ENCODE assay signal across 8 cellular contexts in the genomic region with DNA sequence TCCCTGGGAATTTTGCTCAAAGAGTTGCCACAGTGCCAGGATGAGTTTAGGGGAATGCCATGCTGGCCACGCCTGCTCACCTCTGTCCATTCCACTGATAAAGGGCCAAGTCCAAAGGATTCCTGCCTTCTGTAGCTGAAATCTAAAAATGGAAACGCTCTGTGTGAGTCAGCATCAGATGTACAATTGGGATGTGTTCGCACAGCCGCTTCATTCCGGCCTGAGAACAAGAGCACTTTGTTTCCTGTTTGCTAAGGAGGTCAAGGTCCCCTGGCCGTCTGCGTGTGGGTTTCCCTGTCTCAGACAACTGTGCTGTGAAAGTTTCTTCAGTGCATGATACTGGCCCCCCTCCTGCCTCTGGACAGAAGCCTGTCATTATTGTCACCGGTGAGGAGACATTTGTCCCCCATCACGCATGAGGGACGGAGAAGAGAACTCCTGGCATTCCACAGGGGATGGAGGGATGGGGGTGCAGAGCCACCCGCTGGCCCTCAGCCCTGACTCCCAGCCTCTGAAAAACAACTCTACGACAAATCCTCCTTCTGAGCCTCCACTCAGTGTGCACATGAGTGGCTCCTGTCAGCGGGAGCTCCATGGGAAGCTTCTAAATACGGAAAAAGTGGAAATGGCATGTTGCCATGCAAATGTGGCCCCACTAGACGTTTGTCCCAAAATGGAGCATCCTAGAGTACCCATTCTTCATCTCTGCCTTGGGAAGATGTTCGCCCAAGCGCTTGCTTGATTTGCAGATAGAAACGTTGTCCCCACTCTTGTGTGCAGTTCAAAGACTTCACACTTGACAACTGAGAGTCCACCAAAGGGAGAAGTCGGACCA.
DNase-seq lines count a peak whose midpoint lies in the region; ATAC-seq and TF ChIP-seq lines count a peak whose summit lies in the region.
"Had no signal": no experiment of that assay in that cellular context is flagged by ENCODE, and none has a peak within 500 bp of the region (broad histone marks: within the 10 kb centered on the region; RNA-seq: fewer than 3 reads in every experiment).

No MANE protein-coding gene starts in this region.

- H3K27ac Mint-ChIP-seq in GM23338 = no peak overlapping the region
- H3K27ac Mint-ChIP-seq: activated T-helper 1 cell treated with anti-CD3 and anti-CD28 coated beads, Interleukin-12 subunit alpha, Interleukin-12 subunit beta, Interleukin-2, Interleukin-4 antibody, amounts not matched to agents 30 ng/mL and 10 ng/mL and 1 ng/mL, durations not matched to agents 14 hours and 24 hours and 36 hours had no signal

- peaks cover 5% of the 10 kb centered on the region; the same call in 1 of the 3 replicates for H3K36me3 Mint-ChIP-seq in GM23338 (ENCODE audit: low read depth)

- peaks cover 8% of the 10 kb centered on the region; the same call in 1 of the 2 replicates for H3F3A ChIP-seq in GM23338 (replicated peaks; ENCODE audit: low read depth)

- in situ Hi-C loops in SK-MEL-5 (cut with HindIII; ENCODE audit: low pct_unique_long_range_greater_than_20kb, low sequenced_read_pairs) = no loop called here

- no peak overlapping the region for H3K4me3 Mint-ChIP-seq in GM23338
- H3K4me3 Mint-ChIP-seq: activated T-helper 1 cell treated with anti-CD3 and anti-CD28 coated beads, Interleukin-12 subunit alpha, Interleukin-12 subunit beta, Interleukin-2, Interleukin-4 antibody, amounts not matched to agents 30 ng/mL and 10 ng/mL and 1 ng/mL, durations not matched to agents 14 hours and 24 hours and 36 hours had no signal

- H3K27me3 ChIP-seq in mucosa of rectum (ENCODE audit: control insufficient read depth in 2 of 2, insufficient read depth in 2 of 2, low read length in 2 of 2) (peaks cover 0 to 3% of the 10 kb centered on the region in 2 donors), vagina (no peaks in the 10 kb centered on the region), GM23338 (ENCODE audit: insufficient read depth) (peaks cover 14% of the 10 kb centered on the region; the same call in 1 of the 2 replicates)

- DNase-seq in SK-MEL-5 (ENCODE audit: low read depth, low spot score) (peak; percentile 98), fibroblast of villous mesenchyme (ENCODE audit: low read depth) (peak; percentile 35), vagina (ENCODE audit: extremely low spot score in 2 of 2) (no peak), cerebellum (ENCODE audit: low spot score) (no peak), GM23338 (ENCODE audit: low spot score) (no peak)

- H3K4me1 ChIP-seq in mucosa of rectum (ENCODE audit: control insufficient read depth in 2 of 2, insufficient read depth in 2 of 2, low read length in 2 of 2) (peaks cover 20 to 32% of the 10 kb centered on the region in 2 donors), vagina (peaks cover 8% of the 10 kb centered on the region), GM23338 (ENCODE audit: insufficient read depth) (peaks cover 10% of the 10 kb centered on the region)

- H3K4me3 ChIP-seq in fibroblast of villous mesenchyme (ENCODE audit: low read depth, low read length) (no peak overlapping the region), mucosa of rectum (ENCODE audit: low read length in 2 of 2) (no peak overlapping the region), vagina (no peak overlapping the region), GM23338 (no peak overlapping the region)

- no peak overlapping the region for H3K9ac ChIP-seq in mucosa of rectum (ENCODE audit: low read depth in 1 of 2, low read length in 2 of 2)

- no peaks in the 10 kb centered on the region for H3K9me3 ChIP-seq in mucosa of rectum (ENCODE audit: control insufficient read depth in 2 of 2, low read length in 2 of 2)
- H3K9me3 ChIP-seq in vagina = no peaks in the 10 kb centered on the region

- no peak overlapping the region for H3K4me2 ChIP-seq in GM23338

- intact Hi-C loops in vagina (cut with DNase I) = no loop called here

- H2AFZ ChIP-seq in GM23338 = no peak overlapping the region

- H3K27ac ChIP-seq in mucosa of rectum (ENCODE audit: low read depth in 2 of 2, low read length in 2 of 2) (peak overlapping the region; percentile 62 to 66), vagina (peak overlapping the region; percentile 36), GM23338 (ENCODE audit: low read depth) (no peak overlapping the region)

- H3K4me1 Mint-ChIP-seq in GM23338 = peaks cover 38% of the 10 kb centered on the region

- peaks cover 30% of the 10 kb centered on the region for H3K27me3 Mint-ChIP-seq in GM23338 (ENCODE audit: insufficient read depth, low read depth, poor library complexity)

- no peaks in the 10 kb centered on the region for H3K36me3 ChIP-seq in mucosa of rectum (ENCODE audit: control insufficient read depth in 2 of 2, insufficient read depth in 2 of 2, low read length in 2 of 2)
- no peaks in the 10 kb centered on the region for H3K36me3 ChIP-seq in vagina
- no peaks in the 10 kb centered on the region for H3K36me3 ChIP-seq in GM23338 (ENCODE audit: insufficient read depth)

- H3K9me3 Mint-ChIP-seq in GM23338 = peaks cover 4% of the 10 kb centered on the region; the same call in 2 of the 3 replicates
- H3K9me3 Mint-ChIP-seq: activated T-helper 1 cell treated with anti-CD3 and anti-CD28 coated beads, Interleukin-12 subunit alpha, Interleukin-12 subunit beta, Interleukin-2, Interleukin-4 antibody, amounts not matched to agents 30 ng/mL and 10 ng/mL and 1 ng/mL, durations not matched to agents 14 hours and 24 hours and 36 hours had no signal

- no peaks in the 10 kb centered on the region for H3K79me2 ChIP-seq in GM23338 (replicated peaks; ENCODE audit: insufficient read depth)

- H4K20me1 ChIP-seq in GM23338 (replicated peaks; ENCODE audit: insufficient read depth) = no peaks in the 10 kb centered on the region

- TF ChIP-seq CTCF in fibroblast of villous mesenchyme (IDR thresholded peaks at IDR 0.05; ENCODE audit: insufficient read depth, low read depth, low read length) (no peak), vagina (IDR thresholded peaks at IDR 0.05) (no peak), GM23338 (conservative IDR thresholded peaks at IDR 0.05; ENCODE audit: low read depth in 2 of 2) (no peak)

- no peak for TF ChIP-seq POLR2A in vagina (IDR thresholded peaks at IDR 0.05)

- H3K9me2 ChIP-seq in GM23338 (ENCODE audit: insufficient read depth) = 0 out of 2 replicates have a peak, but pooled peaks cover 5% of the 10 kb centered on the region

- ATAC-seq in GM23338 = no peak
- no peak for ATAC-seq in HG02981 (IDR thresholded peaks at IDR 0.05; ENCODE audit: unreplicated experiment)

TF ChIP-seq in GM23338, 12 proteins besides CTCF, POLR2A, EP300 and RAD21 (continues in another document):
- TF ChIP-seq ZNF331 (CRISPR knock-in tag; IDR thresholded peaks at IDR 0.05; ENCODE audit: low read depth) (no peak), JUNB (IDR thresholded peaks at IDR 0.05; ENCODE audit: unreplicated experiment) (no peak), CREB1 (CRISPR knock-in tag; IDR thresholded peaks at IDR 0.05; ENCODE audit: low read depth) (no peak), EZH2phosphoT487 (IDR thresholded peaks at IDR 0.05; ENCODE audit: unreplicated experiment) (no peak), ZNF114 (CRISPR knock-in tag; IDR thresholded peaks at IDR 0.05) (no peak), NANOG (IDR thresholded peaks at IDR 0.05; ENCODE audit: borderline replicate concordance) (no peak), POLR2AphosphoS5 (IDR thresholded peaks at IDR 0.05; ENCODE audit: low read depth) (no peak), STAT1 (IDR thresholded peaks at IDR 0.05; ENCODE audit: unreplicated experiment) (no peak), EZH2 (IDR thresholded peaks at IDR 0.05; ENCODE audit: low read depth, unreplicated experiment) (no peak)
- TF ChIP-seq, protein P1, sequence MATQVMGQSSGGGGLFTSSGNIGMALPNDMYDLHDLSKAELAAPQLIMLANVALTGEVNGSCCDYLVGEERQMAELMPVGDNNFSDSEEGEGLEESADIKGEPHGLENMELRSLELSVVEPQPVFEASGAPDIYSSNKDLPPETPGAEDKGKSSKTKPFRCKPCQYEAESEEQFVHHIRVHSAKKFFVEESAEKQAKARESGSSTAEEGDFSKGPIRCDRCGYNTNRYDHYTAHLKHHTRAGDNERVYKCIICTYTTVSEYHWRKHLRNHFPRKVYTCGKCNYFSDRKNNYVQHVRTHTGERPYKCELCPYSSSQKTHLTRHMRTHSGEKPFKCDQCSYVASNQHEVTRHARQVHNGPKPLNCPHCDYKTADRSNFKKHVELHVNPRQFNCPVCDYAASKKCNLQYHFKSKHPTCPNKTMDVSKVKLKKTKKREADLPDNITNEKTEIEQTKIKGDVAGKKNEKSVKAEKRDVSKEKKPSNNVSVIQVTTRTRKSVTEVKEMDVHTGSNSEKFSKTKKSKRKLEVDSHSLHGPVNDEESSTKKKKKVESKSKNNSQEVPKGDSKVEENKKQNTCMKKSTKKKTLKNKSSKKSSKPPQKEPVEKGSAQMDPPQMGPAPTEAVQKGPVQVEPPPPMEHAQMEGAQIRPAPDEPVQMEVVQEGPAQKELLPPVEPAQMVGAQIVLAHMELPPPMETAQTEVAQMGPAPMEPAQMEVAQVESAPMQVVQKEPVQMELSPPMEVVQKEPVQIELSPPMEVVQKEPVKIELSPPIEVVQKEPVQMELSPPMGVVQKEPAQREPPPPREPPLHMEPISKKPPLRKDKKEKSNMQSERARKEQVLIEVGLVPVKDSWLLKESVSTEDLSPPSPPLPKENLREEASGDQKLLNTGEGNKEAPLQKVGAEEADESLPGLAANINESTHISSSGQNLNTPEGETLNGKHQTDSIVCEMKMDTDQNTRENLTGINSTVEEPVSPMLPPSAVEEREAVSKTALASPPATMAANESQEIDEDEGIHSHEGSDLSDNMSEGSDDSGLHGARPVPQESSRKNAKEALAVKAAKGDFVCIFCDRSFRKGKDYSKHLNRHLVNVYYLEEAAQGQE (IDR thresholded peaks at IDR 0.05; ENCODE audit: unreplicated experiment) = no peak
- TF ChIP-seq, protein P2, sequence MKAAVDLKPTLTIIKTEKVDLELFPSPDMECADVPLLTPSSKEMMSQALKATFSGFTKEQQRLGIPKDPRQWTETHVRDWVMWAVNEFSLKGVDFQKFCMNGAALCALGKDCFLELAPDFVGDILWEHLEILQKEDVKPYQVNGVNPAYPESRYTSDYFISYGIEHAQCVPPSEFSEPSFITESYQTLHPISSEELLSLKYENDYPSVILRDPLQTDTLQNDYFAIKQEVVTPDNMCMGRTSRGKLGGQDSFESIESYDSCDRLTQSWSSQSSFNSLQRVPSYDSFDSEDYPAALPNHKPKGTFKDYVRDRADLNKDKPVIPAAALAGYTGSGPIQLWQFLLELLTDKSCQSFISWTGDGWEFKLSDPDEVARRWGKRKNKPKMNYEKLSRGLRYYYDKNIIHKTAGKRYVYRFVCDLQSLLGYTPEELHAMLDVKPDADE (IDR thresholded peaks at IDR 0.05) = no peak

Comparison
In these comparisons a context has a peak if more than half of its experiments do, and no peak if none do; other contexts are left out.
1. DNase-seq: peak in SK-MEL-5 (single experiment) and fibroblast of villous mesenchyme (single experiment); none in vagina (0 of 2), cerebellum (single experiment) and GM23338 (single experiment).